Comparison of ENCODE assay signal across 11 cellular contexts in genomic region chr2:186949716-186950256, GRCh38.
"Had no signal": no experiment of that assay in that cellular context is flagged by ENCODE, and none has a peak within 500 bp of the region (broad histone marks: within the 10 kb centered on the region; RNA-seq: fewer than 3 reads in every experiment).

No MANE protein-coding gene starts in this region.

- H3K4me3 ChIP-seq: body of pancreas, skin epidermis, stomach, thoracic aorta, uterus had no signal

- H3K27ac ChIP-seq: body of pancreas, skin epidermis, stomach, thoracic aorta, uterus had no signal

- H3K9me3 ChIP-seq: body of pancreas, stomach, thoracic aorta, uterus had no signal

- DNase-seq: activated effector memory CD4-positive, alpha-beta T cell treated with Interleukin-2 at 50 U/mL for 16 hours; activated T-cell treated with anti-CD3 and anti-CD28 coated beads, Interleukin-2, amount 50 U/mL, for 24 hours; amniotic stem cell; dermis blood vessel endothelial cell; mesendoderm; stimulated activated CD4-positive, alpha-beta T cell treated with anti-CD3 and anti-CD28 coated beads, Interleukin-4, amount 100 ng/mL, for 4 hours; stomach; uterus had no signal

- ATAC-seq: body of pancreas had no signal

- H3K27me3 ChIP-seq: body of pancreas, stomach, uterus had no signal

- H3K36me3 ChIP-seq: stomach, thoracic aorta, uterus had no signal

- H3K4me1 ChIP-seq: body of pancreas, uterus had no signal
